ENCODE assay signal across 19 cellular contexts in the genomic region with DNA sequence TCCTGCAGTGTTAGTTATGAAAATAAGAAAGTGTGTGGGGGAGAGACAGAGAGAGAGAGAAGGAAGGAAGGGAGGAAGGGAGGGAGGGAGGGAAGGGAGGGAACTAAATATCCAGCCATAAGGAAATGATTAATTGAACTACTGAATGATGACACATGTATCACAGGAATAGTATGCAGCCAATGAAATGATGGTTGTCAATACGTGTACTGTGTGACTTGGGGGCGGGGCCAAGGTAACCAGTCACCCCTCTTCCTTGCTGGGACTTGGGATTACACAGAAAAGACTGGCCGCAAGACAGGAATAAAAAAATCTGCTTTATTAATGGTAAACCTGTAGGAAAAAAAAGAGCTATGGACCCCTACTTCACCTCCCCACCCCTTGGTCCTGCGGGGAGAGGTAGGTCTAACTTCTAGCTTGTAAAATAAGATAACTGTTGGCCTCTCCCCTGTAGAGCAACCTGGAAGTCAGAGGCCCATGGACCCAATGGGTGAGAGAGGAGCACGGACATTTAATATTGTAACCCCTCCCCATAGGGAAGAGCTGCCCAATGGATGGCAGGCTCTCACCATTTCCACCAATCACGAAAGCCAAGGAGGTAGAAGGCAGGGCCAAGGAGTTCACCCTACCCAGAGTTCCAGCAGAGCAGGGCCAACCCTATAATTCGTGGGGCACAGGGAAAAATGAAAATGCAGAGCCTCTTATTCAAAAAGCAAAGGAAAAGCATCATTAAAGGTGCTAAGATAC.
DNase-seq lines count a peak whose midpoint lies in the region; ATAC-seq lines count a peak whose summit lies in the region.
"Had no signal": no experiment of that assay in that cellular context is flagged by ENCODE, and none has a peak within 500 bp of the region (broad histone marks: within the 10 kb centered on the region; RNA-seq: fewer than 3 reads in every experiment).

No MANE protein-coding gene starts in this region.

- peak; percentile 13 for DNase-seq in ACHN
- peak; percentile 45 for DNase-seq in HCEC 1CT
- DNase-seq in hepatic stellate cell (ENCODE audit: low spot score), result no peak
- DNase-seq in NCI-H2171 treated with DMSO at 0.1 percent for 48 hours (lab: John Stamatoyannopoulos, UW), result no peak
- no peak for DNase-seq in COLO829 (ENCODE audit: low spot score)
- DNase-seq: activated CD8-positive, alpha-beta T cell treated with anti-CD3 and anti-CD28 coated beads, Interleukin-2, amount 10 ng/mL, durations not matched to agents 7 days and 5 days; foreskin keratinocyte; HFFc6; midbrain; NCI-H1105 treated with DMSO at 0.1 percent for 48 hours; psoas muscle; SHP77 treated with DMSO at 0.1 percent for 48 hours; small intestine had no signal

- H3K27ac ChIP-seq in cingulate gyrus (ENCODE audit: low read depth, low read length), result peak overlapping the region; percentile 87
- peak overlapping the region; percentile 97 for H3K27ac ChIP-seq in layer of hippocampus (ENCODE audit: low read depth, low read length)
- H3K27ac ChIP-seq: foreskin keratinocyte, psoas muscle, suprapubic skin, VCaP had no signal

- no peaks in the 10 kb centered on the region for H3K27me3 ChIP-seq in layer of hippocampus (ENCODE audit: control insufficient read depth, insufficient read depth, low read length)

- ATAC-seq in GM18517 (IDR thresholded peaks at IDR 0.05; ENCODE audit: unreplicated experiment), result no peak
- ATAC-seq: activated CD8-positive, alpha-beta T cell treated with anti-CD3 and anti-CD28 coated beads, Interleukin-2, amount 10 ng/mL, durations not matched to agents 7 days and 5 days; foreskin keratinocyte; left lobe of liver; psoas muscle had no signal

- in situ Hi-C loops in ACHN (cut with HindIII; ENCODE audit: low pct_ligation_motif_present, low pct_unique_long_range_greater_than_20kb, low sequenced_read_pairs), result no loop called here

Comparison
In these comparisons a context has a peak if more than half of its experiments do, and no peak if none do; other contexts are left out.
1. DNase-seq: peak in ACHN (single experiment) and HCEC 1CT (single experiment); none in hepatic stellate cell (single experiment), NCI-H2171 treated with DMSO at 0.1 percent for 48 hours (single experiment) and COLO829 (single experiment).